In genomic region chr3:184743248-184743647, GRCh38 we compare ENCODE assay signal across 16 cellular contexts. TPM values are rescaled to one million over a fixed set of nuclear protein-coding genes. Genes with fewer than 3 reads are reported as not detected.
DNase-seq lines count a peak whose midpoint lies in the region; ATAC-seq and TF ChIP-seq lines count a peak whose summit lies in the region.
"Had no signal": no experiment of that assay in that cellular context is flagged by ENCODE, and none has a peak within 500 bp of the region (broad histone marks: within the 10 kb centered on the region; RNA-seq: fewer than 3 reads in every experiment).

No MANE protein-coding gene starts in this region.

- no peaks in the 10 kb centered on the region for H3K9me3 ChIP-seq in HEK293 (ENCODE audit: control insufficient read depth, insufficient read depth, low read depth, low read length)
- no peaks in the 10 kb centered on the region for H3K9me3 ChIP-seq in endodermal cell (ENCODE audit: control insufficient read depth, low read length)
- H3K9me3 ChIP-seq in smooth muscle cell (replicated peaks; ENCODE audit: low read depth) = no peaks in the 10 kb centered on the region
- H3K9me3 ChIP-seq: BLaER1 treated with 17β-estradiol and CSF1 and Interleukin-3, amounts not matched to agents 10 nM and 100 nM had no signal

- H3K36me3 ChIP-seq in HEK293 (ENCODE audit: control insufficient read depth in 2 of 2, insufficient read depth in 1 of 2, low read length in 2 of 2) (no peaks in the 10 kb centered on the region), endodermal cell (ENCODE audit: control insufficient read depth, insufficient read depth, low read length) (no peaks in the 10 kb centered on the region), smooth muscle cell (ENCODE audit: low read depth) (no peaks in the 10 kb centered on the region)
- H3K36me3 ChIP-seq: BLaER1 treated with 17β-estradiol and CSF1 and Interleukin-3, amounts not matched to agents 10 nM and 100 nM had no signal

- TF ChIP-seq CTCF in HEK293 (tag by site-specific recombination; IDR thresholded peaks at IDR 0.05) (no peak), VCaP (conservative IDR thresholded peaks at IDR 0.05) (no peak), endodermal cell (conservative IDR thresholded peaks at IDR 0.05) (no peak), smooth muscle cell (IDR thresholded peaks at IDR 0.05; ENCODE audit: borderline replicate concordance, insufficient read depth, poor library complexity, severe bottlenecking) (no peak)

- H3K27ac ChIP-seq in HEK293 (ENCODE audit: extremely low read depth, low read depth, low read length) (no peak overlapping the region), VCaP (peak overlapping the region; percentile 51), endodermal cell (ENCODE audit: low read depth, low read length) (no peak overlapping the region), smooth muscle cell (ENCODE audit: low read depth) (peak overlapping the region; percentile 87)
- H3K27ac ChIP-seq: BLaER1 treated with 17β-estradiol and CSF1 and Interleukin-3, amounts not matched to agents 10 nM and 100 nM had no signal

- POLR2A ChIA-PET in HEK293 (lab: Yijun Ruan, JAX) = interaction anchor here (1.5 kb wide), 1 partner anchor 182 kb away, joined by 3 read pairs; the partner anchor contains the start of gene EPHB3

- H3K79me2 ChIP-seq in smooth muscle cell (ENCODE audit: low read depth) = no peaks in the 10 kb centered on the region

- H3K4me3 Mint-ChIP-seq in endodermal cell = no peak overlapping the region
- H3K4me3 Mint-ChIP-seq in activated T-helper 17 cell treated with anti-CD3 and anti-CD28 coated beads, Interleukin-2, amount 50 U/mL, for 72 hours = no peak overlapping the region
- H3K4me3 Mint-ChIP-seq: B cell; CD8-positive, alpha-beta T cell had no signal

- H4K20me1 ChIP-seq in smooth muscle cell (ENCODE audit: low read depth) = no peaks in the 10 kb centered on the region
- H4K20me1 ChIP-seq: BLaER1 treated with 17β-estradiol and CSF1 and Interleukin-3, amounts not matched to agents 10 nM and 100 nM had no signal

- H3K4me2 ChIP-seq in smooth muscle cell = no peak overlapping the region
- H3K4me2 ChIP-seq: BLaER1 treated with 17β-estradiol and CSF1 and Interleukin-3, amounts not matched to agents 10 nM and 100 nM had no signal

- H3K27me3 Mint-ChIP-seq in endodermal cell (ENCODE audit: insufficient read depth) = peaks cover 3% of the 10 kb centered on the region
- peaks cover 13% of the 10 kb centered on the region for H3K27me3 Mint-ChIP-seq in activated T-helper 17 cell treated with anti-CD3 and anti-CD28 coated beads, Interleukin-2, amount 50 U/mL, for 72 hours

- 87 to 92% methylated on average over 2 of the region's 3 CpGs for WGBS in endodermal cell (ENCODE audit: insufficient coverage in 1 of 2, insufficient read length in 1 of 2), 2 experiments
- 97% methylated on average over 3 of the region's 3 CpGs for WGBS in smooth muscle cell (ENCODE audit: low lambda C conversion rate)

- peaks cover 50% of the 10 kb centered on the region for H3K4me1 Mint-ChIP-seq in endodermal cell
- no peaks in the 10 kb centered on the region for H3K4me1 Mint-ChIP-seq in activated T-helper 17 cell treated with anti-CD3 and anti-CD28 coated beads, Interleukin-2, amount 50 U/mL, for 72 hours
- H3K4me1 Mint-ChIP-seq: B cell had no signal

- no peak overlapping the region for H3K27ac Mint-ChIP-seq in endodermal cell
- no peak overlapping the region for H3K27ac Mint-ChIP-seq in activated T-helper 17 cell treated with anti-CD3 and anti-CD28 coated beads, Interleukin-2, amount 50 U/mL, for 72 hours
- H3K27ac Mint-ChIP-seq: B cell; CD8-positive, alpha-beta T cell had no signal

- H3K4me3 ChIP-seq in HEK293 (ENCODE audit: low read depth, low read length) = no peak overlapping the region
- H3K4me3 ChIP-seq in endodermal cell (ENCODE audit: low read length) = peak overlapping the region; percentile 15
- H3K4me3 ChIP-seq in smooth muscle cell = no peak overlapping the region
- H3K4me3 ChIP-seq: BLaER1 treated with 17β-estradiol and CSF1 and Interleukin-3, amounts not matched to agents 10 nM and 100 nM had no signal

- H3K9ac ChIP-seq in endodermal cell (ENCODE audit: extremely low read depth, low read length, poor library complexity, severe bottlenecking) (no peak overlapping the region), smooth muscle cell (ENCODE audit: low read depth) (no peak overlapping the region)
- H3K9ac ChIP-seq: BLaER1 treated with 17β-estradiol and CSF1 and Interleukin-3, amounts not matched to agents 10 nM and 100 nM had no signal

- no peaks in the 10 kb centered on the region for H3K27me3 ChIP-seq in endodermal cell (ENCODE audit: control insufficient read depth, insufficient read depth, low read length, poor library complexity, severe bottlenecking)
- H3K27me3 ChIP-seq in smooth muscle cell (ENCODE audit: low read depth) = no peaks in the 10 kb centered on the region
- H3K27me3 ChIP-seq: BLaER1 treated with 17β-estradiol and CSF1 and Interleukin-3, amounts not matched to agents 10 nM and 100 nM had no signal

- H2AFZ ChIP-seq in smooth muscle cell (ENCODE audit: low read depth) = no peak overlapping the region

- ATAC-seq in activated T-helper 17 cell treated with anti-CD3 and anti-CD28 coated beads, Interleukin-2, amount 50 U/mL, for 72 hours (replicated peaks) = no peak
- ATAC-seq: CD8-positive, alpha-beta T cell; HCT116 had no signal

- no peak for DNase-seq in endodermal cell
- DNase-seq in smooth muscle cell (lab: John Stamatoyannopoulos, UW; ENCODE audit: unreplicated experiment) = no peak
- DNase-seq in NCI-H345 (lab: John Stamatoyannopoulos, UW) = no peak
- DNase-seq in NCI-H187 (lab: John Stamatoyannopoulos, UW) = no peak
- DNase-seq: Calu3; CD8-positive, alpha-beta T cell; DMS79 treated with DMSO at 0.1 percent for 48 hours; GF-D8; GOT3; H7 had no signal

- no peaks in the 10 kb centered on the region for H3K36me3 Mint-ChIP-seq in endodermal cell (ENCODE audit: low read depth)
- H3K36me3 Mint-ChIP-seq in activated T-helper 17 cell treated with anti-CD3 and anti-CD28 coated beads, Interleukin-2, amount 50 U/mL, for 72 hours (ENCODE audit: low read depth) = no peaks in the 10 kb centered on the region
- H3K36me3 Mint-ChIP-seq: CD8-positive, alpha-beta T cell had no signal

- CTCF ChIA-PET in HEK293 (lab: Yijun Ruan, JAX) = interaction anchor here (0.6 to 3.1 kb wide), 5 partner anchors 10 to 916 kb away, joined by 3 to 25 read pairs (median 3); partner anchors contain the start of gene EPHB3

- H3F3A ChIP-seq in smooth muscle cell (ENCODE audit: low read depth) = peaks cover 6% of the 10 kb centered on the region

- H3K4me1 ChIP-seq in HEK293 (ENCODE audit: control insufficient read depth, insufficient read depth, low read length) (no peaks in the 10 kb centered on the region), endodermal cell (ENCODE audit: control insufficient read depth, insufficient read depth, low read length) (peaks cover 26% of the 10 kb centered on the region), smooth muscle cell (ENCODE audit: low read depth) (peaks cover 31% of the 10 kb centered on the region)

- H3K9me3 Mint-ChIP-seq in endodermal cell = no peaks in the 10 kb centered on the region
- H3K9me3 Mint-ChIP-seq in activated T-helper 17 cell treated with anti-CD3 and anti-CD28 coated beads, Interleukin-2, amount 50 U/mL, for 72 hours = no peaks in the 10 kb centered on the region
- H3K9me3 Mint-ChIP-seq: CD8-positive, alpha-beta T cell had no signal

TF ChIP-seq in HEK293, 187 proteins besides CTCF, POLR2A, EP300 and RAD21 (continues in another document):
- TF ChIP-seq ZNF658 (tag by site-specific recombination; IDR thresholded peaks at IDR 0.05) = no peak
- TF ChIP-seq ZNF248 (tag by site-specific recombination; IDR thresholded peaks at IDR 0.05) = no peak
- no peak for TF ChIP-seq ZNF211 (tag by site-specific recombination; IDR thresholded peaks at IDR 0.05; ENCODE audit: low read depth)
- peak; percentile 81; the same call in 1 of the 2 replicates for TF ChIP-seq ZNF768 (tag by site-specific recombination; IDR thresholded peaks at IDR 0.05)
- no peak for TF ChIP-seq PRDM4 (tag by site-specific recombination; IDR thresholded peaks at IDR 0.05)

RNA-seq across cellular contexts. Expression of gene MAGEF1, which starts 31.4 kb away (rescaled TPM):
- total RNA-seq in endodermal cell (10 to 100 TPM; 61.3 to 86.5 TPM), smooth muscle cell (37.0 and 44.8 TPM in 2 replicates)
- polyA plus RNA-seq in endodermal cell (2013, experiment 1 of 2) = 76.3 TPM
- polyA plus RNA-seq in endodermal cell (2013, experiment 2 of 2) = 65.0 TPM
- 52.7 and 59.8 TPM in 2 replicates for polyA plus RNA-seq in smooth muscle cell
- 1 to 10 TPM; 7.4 to 8.1 TPM for total RNA-seq in activated T-helper 17 cell treated with anti-CD3 and anti-CD28 coated beads, Interleukin-2, amount 50 U/mL, for 72 hours

Comparison
In these comparisons a context has a peak if more than half of its experiments do, and no peak if none do; other contexts are left out.
1. H3K27ac ChIP-seq: peak in VCaP (single experiment) and smooth muscle cell (single experiment); none in HEK293 (single experiment) and endodermal cell (single experiment).